Comparison of ENCODE assay signal across 17 cellular contexts in genomic region chr14:30813182-30813581, GRCh38.
DNase-seq lines count a peak whose midpoint lies in the region; ATAC-seq, FAIRE-seq and TF ChIP-seq lines count a peak whose summit lies in the region.
"Had no signal": no experiment of that assay in that cellular context is flagged by ENCODE, and none has a peak within 500 bp of the region (broad histone marks: within the 10 kb centered on the region; RNA-seq: fewer than 3 reads in every experiment).

No MANE protein-coding gene starts in this region.

- H3K4me3 Mint-ChIP-seq in GM23338 = no peak overlapping the region
- H3K4me3 Mint-ChIP-seq: CD4-positive, alpha-beta memory T cell had no signal

- no peak overlapping the region for H4K8ac ChIP-seq in neuronal stem cell (ENCODE audit: low read depth, low read length)

- no peak overlapping the region for H4K91ac ChIP-seq in neuronal stem cell (ENCODE audit: low read depth, low read length, poor library complexity)

- FAIRE-seq in K562 (lab: Jason Lieb, UNC) = no peak
- FAIRE-seq: G401.6, GM12878, H1 had no signal

- H3K4ac ChIP-seq in neuronal stem cell (ENCODE audit: low read length) = no peak overlapping the region

- H2BK12ac ChIP-seq in neuronal stem cell (ENCODE audit: low read length) = no peak overlapping the region

- H3K79me2 ChIP-seq in GM23338 (replicated peaks; ENCODE audit: insufficient read depth) = no peaks in the 10 kb centered on the region
- no peaks in the 10 kb centered on the region for H3K79me2 ChIP-seq in K562 (ENCODE audit: control insufficient read depth, insufficient read depth, low read length)

- H3K9me1 ChIP-seq in K562 (ENCODE audit: control insufficient read depth, insufficient read depth, low read length) = no peaks in the 10 kb centered on the region

- DNase-seq in GM23338 (ENCODE audit: low spot score) (no peak), K562 (ENCODE audit: extremely low read depth in 1 of 4, low spot score in 3 of 4) (no peak), neuronal stem cell (ENCODE audit: low spot score) (no peak), NCI-H1694 treated with DMSO at 0.1 percent for 48 hours (lab: John Stamatoyannopoulos, UW) (no peak), GM03348 (ENCODE audit: low spot score) (no peak)
- DNase-seq: C1 segment of cervical spinal cord; Caco-2; CD4-positive, alpha-beta memory T cell; DMS153; DND-41; H7; HCEC 1CT had no signal

- in situ Hi-C loops in K562 (cut with MboI) = no loop called here

- H2BK120ac ChIP-seq in neuronal stem cell (ENCODE audit: low read depth, low read length) = no peak overlapping the region

- no peak overlapping the region for H3K27ac Mint-ChIP-seq in GM23338
- H3K27ac Mint-ChIP-seq: CD4-positive, alpha-beta memory T cell had no signal

- H3K23ac ChIP-seq in neuronal stem cell (ENCODE audit: low read depth, low read length, poor library complexity) = no peak overlapping the region

- H3K27me3 Mint-ChIP-seq in GM23338 (ENCODE audit: insufficient read depth, low read depth, poor library complexity) = peaks cover 4% of the 10 kb centered on the region

- no peak for TF ChIP-seq RAD21 in K562 (CRISPR knock-in tag; conservative IDR thresholded peaks at IDR 0.05 in 1 of 2, IDR thresholded peaks at IDR 0.05 in 1 of 2)

- H2AK5ac ChIP-seq in neuronal stem cell (ENCODE audit: low read depth, low read length) = no peak overlapping the region

- no peaks in the 10 kb centered on the region; the same call in 2 of the 3 replicates for H3K9me3 Mint-ChIP-seq in GM23338

- peaks cover 5% of the 10 kb centered on the region for H3K4me1 Mint-ChIP-seq in GM23338
- H3K4me1 Mint-ChIP-seq: CD4-positive, alpha-beta memory T cell had no signal

- H2AFZ ChIP-seq in GM23338 = peak overlapping the region; percentile 72; the same call in 1 of the 2 replicates
- peak overlapping the region; percentile 34; the same call in 1 of the 2 replicates for H2AFZ ChIP-seq in K562 (ENCODE audit: low read depth, low read length)
- H2AFZ ChIP-seq in neuronal stem cell (ENCODE audit: low read length) = peak overlapping the region; percentile 46

- H3K4me1 ChIP-seq in GM23338 (ENCODE audit: insufficient read depth) (0 out of 2 replicates have a peak, but pooled peaks cover 4% of the 10 kb centered on the region), K562 (replicated peaks in 1 of 2; ENCODE audit: control insufficient read depth in 2 of 2, insufficient read depth in 2 of 2, low read length in 2 of 2) (no peaks in the 10 kb centered on the region), neuronal stem cell (ENCODE audit: control insufficient read depth in 2 of 2, insufficient read depth in 1 of 2, low read depth in 1 of 2, low read length in 2 of 2) (no peaks in the 10 kb centered on the region)
- H3K4me1 ChIP-seq: Caco-2 had no signal

- H3K18ac ChIP-seq in neuronal stem cell (ENCODE audit: low read length) = no peak overlapping the region

- CTCF ChIA-PET in K562 (lab: Yijun Ruan, JAX; ENCODE audit: low intra/inter-chr PET ratio) = no interaction called here

- POLR2A ChIA-PET in K562 (lab: Yijun Ruan, JAX) = interaction anchor here (0.6 to 1.2 kb wide), 3 partner anchors 9 to 68 kb away, joined by 3 to 4 read pairs (median 3); no protein-coding TSS in a partner anchor

- TF ChIP-seq CTCF in GM23338 (conservative IDR thresholded peaks at IDR 0.05; ENCODE audit: low read depth in 2 of 2) = no peak
- no peak for TF ChIP-seq CTCF in K562 (IDR thresholded peaks at IDR 0.05 in 2 of 3, conservative IDR thresholded peaks at IDR 0.05 in 1 of 3; ENCODE audit: insufficient read depth in 2 of 3, low read depth in 1 of 3, low read length in 3 of 3)

- H3K79me1 ChIP-seq in neuronal stem cell (ENCODE audit: low read depth, low read length) = no peaks in the 10 kb centered on the region

- H2BK15ac ChIP-seq in neuronal stem cell (ENCODE audit: low read length) = no peak overlapping the region

- BruUV-seq in K562 (replicated peaks; lab: Mats Ljungman, UMichigan) = no TSS peak

- no peaks in the 10 kb centered on the region for H3K36me3 ChIP-seq in GM23338 (ENCODE audit: insufficient read depth)
- H3K36me3 ChIP-seq in K562 (ENCODE audit: control insufficient read depth, insufficient read depth, low read length) = no peaks in the 10 kb centered on the region
- no peaks in the 10 kb centered on the region for H3K36me3 ChIP-seq in neuronal stem cell (replicated peaks in 1 of 2; ENCODE audit: control insufficient read depth in 2 of 2, insufficient read depth in 2 of 2, low read length in 2 of 2)

- ATAC-seq in GM23338 (no peak), HG02885 (IDR thresholded peaks at IDR 0.05; ENCODE audit: poor library complexity, unreplicated experiment) (peak; percentile 54), K562 (no peak), HG03139 (IDR thresholded peaks at IDR 0.05; ENCODE audit: unreplicated experiment) (no peak)
- ATAC-seq: GM12878 had no signal

- WGBS in K562 (ENCODE audit: insufficient coverage, low coverage, missing lambda C conversion rate) = 86% methylated on average over 5 of the region's 5 CpGs
- WGBS in neuronal stem cell (ENCODE audit: extremely low coverage in 2 of 2, insufficient read length in 2 of 2, insufficient replicate concordance in 1 of 2), 2 donors = no CpG with 5 or more reads among the region's 5 CpGs

- H3K27me3 ChIP-seq in GM23338 (ENCODE audit: insufficient read depth) = no peaks in the 10 kb centered on the region
- no peaks in the 10 kb centered on the region for H3K27me3 ChIP-seq in K562 (ENCODE audit: control insufficient read depth in 2 of 2, insufficient read depth in 2 of 2, low read length in 2 of 2)
- H3K27me3 ChIP-seq in neuronal stem cell (ENCODE audit: control insufficient read depth in 3 of 3, insufficient read depth in 3 of 3, low read depth in 1 of 3, low read length in 3 of 3) = no peaks in the 10 kb centered on the region

- no peaks in the 10 kb centered on the region for H4K20me1 ChIP-seq in GM23338 (replicated peaks; ENCODE audit: insufficient read depth)
- H4K20me1 ChIP-seq in K562 (replicated peaks; ENCODE audit: control insufficient read depth, insufficient read depth, low read length) = no peaks in the 10 kb centered on the region

- no peaks in the 10 kb centered on the region for H3F3A ChIP-seq in GM23338 (replicated peaks; ENCODE audit: low read depth)

- H3K9me3 ChIP-seq in K562 (replicated peaks; ENCODE audit: control insufficient read depth, insufficient read depth, low read depth, low read length) (no peaks in the 10 kb centered on the region), neuronal stem cell (replicated peaks in 1 of 2; ENCODE audit: control insufficient read depth in 2 of 2, insufficient read depth in 1 of 2, low read depth in 1 of 2, low read length in 2 of 2) (peaks cover 0 to 3% of the 10 kb centered on the region in 2 donors)
- H3K9me3 ChIP-seq: Caco-2 had no signal

- no peak overlapping the region for H3K4me3 ChIP-seq in GM23338
- no peak overlapping the region for H3K4me3 ChIP-seq in K562
- no peak overlapping the region for H3K4me3 ChIP-seq in neuronal stem cell (ENCODE audit: low read length in 2 of 2)
- H3K4me3 ChIP-seq: GM12878 had no signal

- TF ChIP-seq POLR2A in K562 (conservative IDR thresholded peaks at IDR 0.05) = no peak

- no peak for TF ChIP-seq EP300 in K562 (IDR thresholded peaks at IDR 0.05; ENCODE audit: low read length)

- no peaks in the 10 kb centered on the region for H3K9me2 ChIP-seq in GM23338 (ENCODE audit: insufficient read depth)

- H3K36me3 Mint-ChIP-seq in GM23338 (ENCODE audit: low read depth) = no peaks in the 10 kb centered on the region
- H3K36me3 Mint-ChIP-seq: CD4-positive, alpha-beta memory T cell had no signal

- intact Hi-C loops in K562 (cut with micrococcal nuclease) = no loop called here

- no peak overlapping the region for H3K4me2 ChIP-seq in GM23338
- H3K4me2 ChIP-seq in K562 (ENCODE audit: insufficient read depth, low read length) = no peak overlapping the region
- no peak overlapping the region for H3K4me2 ChIP-seq in neuronal stem cell (ENCODE audit: insufficient read depth, low read length, poor library complexity, severe bottlenecking)

- H3K14ac ChIP-seq in neuronal stem cell (ENCODE audit: low read length) = no peak overlapping the region

- H3K9ac ChIP-seq in K562 (ENCODE audit: insufficient read depth in 1 of 2, low read depth in 2 of 2, low read length in 2 of 2) (no peak overlapping the region), neuronal stem cell (ENCODE audit: low read depth, low read length, poor library complexity) (no peak overlapping the region)

- H3K27ac ChIP-seq in GM23338 (ENCODE audit: low read depth) (no peak overlapping the region), K562 (ENCODE audit: extremely low read depth, low read depth, low read length) (no peak overlapping the region), neuronal stem cell (replicated peaks; ENCODE audit: low read length) (no peak overlapping the region)

- no peak overlapping the region for H2BK5ac ChIP-seq in neuronal stem cell (ENCODE audit: low read length)

TF ChIP-seq in GM23338, 12 proteins besides CTCF, POLR2A, EP300 and RAD21 (continues in another document):
- TF ChIP-seq STAT1 (IDR thresholded peaks at IDR 0.05; ENCODE audit: unreplicated experiment) (no peak), EZH2phosphoT487 (IDR thresholded peaks at IDR 0.05; ENCODE audit: unreplicated experiment) (no peak), ETS1 (IDR thresholded peaks at IDR 0.05) (no peak)

TF ChIP-seq in K562, 482 proteins besides CTCF, POLR2A, EP300 and RAD21 (continues in another document):
- no peak for TF ChIP-seq STAT6 (CRISPR knock-in tag; IDR thresholded peaks at IDR 0.05)
